ENCODE assay signal across 8 cellular contexts in the genomic region with DNA sequence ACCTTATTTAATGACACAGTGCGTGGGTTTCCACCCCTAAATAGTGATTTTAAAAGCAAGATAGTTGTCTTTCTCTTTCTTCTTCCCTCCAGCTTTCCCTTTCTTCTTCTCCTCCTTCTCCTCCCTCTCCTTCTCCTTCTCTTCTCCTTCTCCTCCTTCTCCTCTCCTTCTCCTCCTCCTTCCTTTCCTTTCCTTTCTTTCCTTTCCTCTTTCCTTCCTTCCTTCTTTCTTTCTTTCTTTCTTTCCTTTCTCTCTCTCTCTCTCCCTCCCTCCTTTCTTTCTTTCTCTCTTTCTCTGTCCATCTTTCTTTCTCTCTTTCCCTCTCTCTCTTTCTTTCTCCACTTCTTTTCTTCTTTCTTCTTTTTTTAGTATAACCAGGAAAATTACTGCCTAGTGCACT.
"Had no signal": no experiment of that assay in that cellular context is flagged by ENCODE, and none has a peak within 500 bp of the region (broad histone marks: within the 10 kb centered on the region; RNA-seq: fewer than 3 reads in every experiment).

No MANE protein-coding gene starts in this region.

- H3K36me3 Mint-ChIP-seq: IgD-negative memory B cell had no signal

- H3K27me3 Mint-ChIP-seq: IgD-negative memory B cell had no signal

- H3K27ac ChIP-seq: HL-60, KMS-11 had no signal

- H3K9ac ChIP-seq: KMS-11 had no signal

- H3K27ac Mint-ChIP-seq: IgD-negative memory B cell had no signal

- H3K4me3 Mint-ChIP-seq: IgD-negative memory B cell had no signal

- H3K4me3 ChIP-seq: K562 had no signal

- ATAC-seq: HepG2, K562 had no signal

- DNase-seq: IMR-90, KBM-7, KG1 had no signal

- H3K4me2 ChIP-seq: KMS-11 had no signal
